8 cellular contexts compared by ENCODE assay signal in genomic region chr10:53601260-53601875, GRCh38.
DNase-seq lines count a peak whose midpoint lies in the region; ATAC-seq, FAIRE-seq and TF ChIP-seq lines count a peak whose summit lies in the region.

No MANE protein-coding gene starts in this region.

- no peaks in the 10 kb centered on the region for H3K9me3 Mint-ChIP-seq in activated T-cell treated with anti-CD3 and anti-CD28 coated beads, Interleukin-2, amount 50 U/mL, for 24 hours

- H4K20me1 ChIP-seq in OCI-LY3 (ENCODE audit: insufficient read depth, low read length) (no peaks in the 10 kb centered on the region), endothelial cell of umbilical vein (replicated peaks; ENCODE audit: control insufficient read depth, extremely low read depth, insufficient read depth, low read length) (no peaks in the 10 kb centered on the region)

- H3K9me3 ChIP-seq in OCI-LY3 (ENCODE audit: insufficient read depth, low read length) (no peaks in the 10 kb centered on the region), endothelial cell of umbilical vein (replicated peaks; ENCODE audit: control insufficient read depth, insufficient read depth, low read length) (no peaks in the 10 kb centered on the region)

- H3K4me3 ChIP-seq in OCI-LY3 (ENCODE audit: low read length) = peak overlapping the region; percentile 62
- no peak overlapping the region for H3K4me3 ChIP-seq in endothelial cell of umbilical vein (replicated peaks in 1 of 3; ENCODE audit: insufficient read depth in 1 of 3, low read depth in 1 of 3, low read length in 3 of 3)

- no peaks in the 10 kb centered on the region for H3K4me1 Mint-ChIP-seq in activated T-cell treated with anti-CD3 and anti-CD28 coated beads, Interleukin-2, amount 50 U/mL, for 24 hours (ENCODE audit: low read depth)

- ATAC-seq in GM18505 (IDR thresholded peaks at IDR 0.05; ENCODE audit: unreplicated experiment) (peak; percentile 83), HG03439 (IDR thresholded peaks at IDR 0.05; ENCODE audit: unreplicated experiment) (peak; percentile 63)

- peak; percentile 86 for TF ChIP-seq CTCF in OCI-LY3 (IDR thresholded peaks at IDR 0.05; ENCODE audit: low read depth, low read length)
- TF ChIP-seq CTCF in endothelial cell of umbilical vein (IDR thresholded peaks at IDR 0.05; ENCODE audit: extremely low read depth in 1 of 2, insufficient read depth in 1 of 2, low read depth in 1 of 2, low read length in 2 of 2) = peak; percentile 67 to 75

- H3K9ac ChIP-seq in OCI-LY3 (ENCODE audit: low read length) (peak overlapping the region; percentile 22; the same call in 1 of the 2 replicates), endothelial cell of umbilical vein (replicated peaks; ENCODE audit: extremely low read depth, insufficient read depth, low read length) (no peak overlapping the region)

- H3K27me3 Mint-ChIP-seq in activated T-cell treated with anti-CD3 and anti-CD28 coated beads, Interleukin-2, amount 50 U/mL, for 24 hours = no peaks in the 10 kb centered on the region

- peak; percentile 67 for FAIRE-seq in endothelial cell of umbilical vein (lab: Jason Lieb, UNC)

- H3K36me3 Mint-ChIP-seq in activated T-cell treated with anti-CD3 and anti-CD28 coated beads, Interleukin-2, amount 50 U/mL, for 24 hours (ENCODE audit: low read depth) = no peaks in the 10 kb centered on the region

- no peaks in the 10 kb centered on the region for H3K36me3 ChIP-seq in OCI-LY3 (replicated peaks; ENCODE audit: low read depth, low read length)
- no peaks in the 10 kb centered on the region for H3K36me3 ChIP-seq in endothelial cell of umbilical vein (ENCODE audit: control insufficient read depth in 2 of 2, extremely low read depth in 1 of 2, insufficient read depth in 2 of 2, low read length in 2 of 2)

- H3K27ac ChIP-seq in OCI-LY3 (ENCODE audit: low read length) (no peak overlapping the region), endothelial cell of umbilical vein (ENCODE audit: insufficient read depth, low read depth, low read length) (no peak overlapping the region)

- no TSS peak for BruUV-seq in endothelial cell of umbilical vein (replicated peaks; lab: Mats Ljungman, UMichigan)

- no peak overlapping the region for H3K4me3 Mint-ChIP-seq in activated T-cell treated with anti-CD3 and anti-CD28 coated beads, Interleukin-2, amount 50 U/mL, for 24 hours

- DNase-seq in AG08395 (ENCODE audit: low spot score) (peak; percentile 8), endothelial cell of umbilical vein (ENCODE audit: low read depth, low spot score) (peak; percentile 52), pons (ENCODE audit: low spot score) (peak; percentile 49), GM19240 (ENCODE audit: insufficient read length, low spot score) (no peak)
- DNase-seq in activated T-cell treated with anti-CD3 and anti-CD28 coated beads, Interleukin-2, amount 50 U/mL, for 24 hours = no peak

- no peaks in the 10 kb centered on the region for H3K9me1 ChIP-seq in endothelial cell of umbilical vein (replicated peaks; ENCODE audit: control insufficient read depth, extremely low read depth, insufficient read depth, low read length)

- no peaks in the 10 kb centered on the region for H3K79me2 ChIP-seq in OCI-LY3 (ENCODE audit: low read length)
- no peaks in the 10 kb centered on the region for H3K79me2 ChIP-seq in endothelial cell of umbilical vein (ENCODE audit: control insufficient read depth, insufficient read depth, low read length)

- H2AFZ ChIP-seq in OCI-LY3 (ENCODE audit: low read depth, low read length) (peak overlapping the region; percentile 82; the same call in 1 of the 2 replicates), endothelial cell of umbilical vein (ENCODE audit: low read depth, low read length) (no peak overlapping the region)

- CTCF ChIA-PET in endothelial cell of umbilical vein (lab: Charles Lee) = interaction anchor here (0.6 to 3.3 kb wide), 28 partner anchors 8 to 1662 kb away, joined by 3 to 20 read pairs (median 4); partner anchors contain the start of gene PCDH15

- H3K27me3 ChIP-seq in OCI-LY3 (ENCODE audit: low read depth, low read length) = no peaks in the 10 kb centered on the region
- H3K27me3 ChIP-seq in endothelial cell of umbilical vein (ENCODE audit: control insufficient read depth in 2 of 2, insufficient read depth in 2 of 2, low read length in 2 of 2) = peaks cover 2 to 9% of the 10 kb centered on the region in 2 experiments

- H3K4me1 ChIP-seq in OCI-LY3 (ENCODE audit: low read length) = no peaks in the 10 kb centered on the region
- no peaks in the 10 kb centered on the region for H3K4me1 ChIP-seq in endothelial cell of umbilical vein (ENCODE audit: control insufficient read depth, extremely low read depth, insufficient read depth, low read length)

- POLR2A ChIA-PET in endothelial cell of umbilical vein (lab: Charles Lee) = no interaction called here

- intact Hi-C loops in endothelial cell of umbilical vein (cut with micrococcal nuclease) = loop anchor here (1.0 to 5.0 kb wide), 7 partner anchors 241 to 1663 kb away; no protein-coding TSS in a partner anchor

- dilution Hi-C loops in endothelial cell of umbilical vein (cut with MboI; ENCODE audit: extremely low pct_ligation_motif_present, low sequenced_read_pairs) = no loop called here

- H3K27ac Mint-ChIP-seq in activated T-cell treated with anti-CD3 and anti-CD28 coated beads, Interleukin-2, amount 50 U/mL, for 24 hours = no peak overlapping the region

- H3K4me2 ChIP-seq in OCI-LY3 (ENCODE audit: low read length) (peak overlapping the region; percentile 74), endothelial cell of umbilical vein (ENCODE audit: insufficient read depth, low read length) (no peak overlapping the region)

- TF ChIP-seq POLR2A in GM18505 (IDR thresholded peaks at IDR 0.05; ENCODE audit: borderline replicate concordance, extremely low read depth, insufficient read depth, insufficient read length) (no peak), endothelial cell of umbilical vein (IDR thresholded peaks at IDR 0.05; ENCODE audit: low read depth, low read length) (no peak)

TF ChIP-seq in endothelial cell of umbilical vein, 7 proteins besides CTCF, POLR2A, EP300 and RAD21:
- TF ChIP-seq GATA2 (IDR thresholded peaks at IDR 0.05; ENCODE audit: insufficient read depth, insufficient read length, low read depth, low read length) (no peak), EZH2 (IDR thresholded peaks at IDR 0.05; ENCODE audit: borderline replicate concordance, low read depth, low read length, severe bottlenecking) (no peak), MYC (IDR thresholded peaks at IDR 0.05; ENCODE audit: low read depth, low read length) (no peak), JUN (IDR thresholded peaks at IDR 0.05; ENCODE audit: borderline replicate concordance, insufficient read depth, insufficient read length, low read depth) (no peak), FOS (IDR thresholded peaks at IDR 0.05; ENCODE audit: borderline replicate concordance, insufficient read depth, low read length) (no peak), POLR2AphosphoS5 (IDR thresholded peaks at IDR 0.05; ENCODE audit: insufficient read depth, low read depth, low read length) (no peak)
- TF ChIP-seq, protein P1, sequence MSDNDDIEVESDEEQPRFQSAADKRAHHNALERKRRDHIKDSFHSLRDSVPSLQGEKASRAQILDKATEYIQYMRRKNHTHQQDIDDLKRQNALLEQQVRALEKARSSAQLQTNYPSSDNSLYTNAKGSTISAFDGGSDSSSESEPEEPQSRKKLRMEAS (IDR thresholded peaks at IDR 0.05; ENCODE audit: insufficient read depth, insufficient read length) = no peak

Comparison
In these comparisons a context has a peak if more than half of its experiments do, and no peak if none do; other contexts are left out.
1. DNase-seq: peak in AG08395 (single experiment), endothelial cell of umbilical vein (single experiment) and pons (single experiment); none in activated T-cell treated with anti-CD3 and anti-CD28 coated beads, Interleukin-2, amount 50 U/mL, for 24 hours (single experiment) and GM19240 (single experiment).